Comparison of ENCODE assay signal across 31 cellular contexts in genomic region chr19:8681345-8682021, GRCh38. TPM values are rescaled to one million over a fixed set of nuclear protein-coding genes. Genes with fewer than 3 reads are reported as not detected.
DNase-seq lines count a peak whose midpoint lies in the region; ATAC-seq, FAIRE-seq and TF ChIP-seq lines count a peak whose summit lies in the region.
"Had no signal": no experiment of that assay in that cellular context is flagged by ENCODE, and none has a peak within 500 bp of the region (broad histone marks: within the 10 kb centered on the region; RNA-seq: fewer than 3 reads in every experiment).

No MANE protein-coding gene starts in this region.

- TF ChIP-seq CTCF in NB4 (IDR thresholded peaks at IDR 0.05; ENCODE audit: low read depth, low read length) (no peak), HepG2 (CRISPR knock-in tag; IDR thresholded peaks at IDR 0.05) (no peak)

- no peak overlapping the region for H3K9ac ChIP-seq in HepG2 (ENCODE audit: insufficient read depth, low read depth, low read length)
- H3K9ac ChIP-seq: parathyroid adenoma had no signal

- H3K36me3 ChIP-seq in HepG2 (replicated peaks in 1 of 2; ENCODE audit: control insufficient read depth in 1 of 2, insufficient read depth in 2 of 2, low read length in 2 of 2) = no peaks in the 10 kb centered on the region
- H3K36me3 ChIP-seq: esophagus squamous epithelium, gastroesophageal sphincter, spleen, tibial artery had no signal

- no peak for TF ChIP-seq RAD21 in HepG2 (CRISPR knock-in tag; IDR thresholded peaks at IDR 0.05)

- H3K27me3 ChIP-seq in HepG2 (ENCODE audit: control insufficient read depth in 1 of 2, insufficient read depth in 2 of 2, low read length in 2 of 2) = no peaks in the 10 kb centered on the region

- no peak overlapping the region for H3K4me3 ChIP-seq in NB4 (ENCODE audit: low read depth, low read length)
- H3K4me3 ChIP-seq in HepG2 (replicated peaks in 1 of 3; ENCODE audit: insufficient read depth in 1 of 3, low read depth in 2 of 3, low read length in 3 of 3) = no peak overlapping the region
- H3K4me3 ChIP-seq: esophagus squamous epithelium, gastroesophageal sphincter, spleen, tibial artery had no signal

- no peak overlapping the region for H3K27ac ChIP-seq in HepG2 (ENCODE audit: extremely low read length, insufficient read depth, low read length)
- H3K27ac ChIP-seq: 22Rv1, esophagus squamous epithelium, gastroesophageal sphincter, parathyroid adenoma, spleen, tibial artery had no signal

- WGBS in HepG2 (ENCODE audit: low lambda C conversion rate) = 44% methylated on average over 1 of the region's 1 CpG

- TF ChIP-seq EP300 in HepG2 (IDR thresholded peaks at IDR 0.05; ENCODE audit: low read depth in 2 of 2, low read length in 2 of 2) (no peak), HepG2 (CRISPR knock-in tag; IDR thresholded peaks at IDR 0.05; ENCODE audit: borderline replicate concordance) (no peak)

- CTCF ChIA-PET in HepG2 (lab: Yijun Ruan, JAX; ENCODE audit: low intra/inter-chr PET ratio, low total read pairs) = no interaction called here

- no peaks in the 10 kb centered on the region for H3K4me1 ChIP-seq in HepG2 (ENCODE audit: insufficient read depth, low read length)
- H3K4me1 ChIP-seq: esophagus squamous epithelium, gastroesophageal sphincter, parathyroid adenoma, spleen, tibial artery had no signal

- peaks cover 7% of the 10 kb centered on the region; the same call in 1 of the 2 replicates for H3K9me3 ChIP-seq in HepG2 (ENCODE audit: low read length)
- H3K9me3 ChIP-seq: esophagus squamous epithelium, tibial artery had no signal

- TF ChIP-seq POLR2A in NB4 (IDR thresholded peaks at IDR 0.05; ENCODE audit: extremely low read depth, insufficient read length) (no peak), HepG2 (IDR thresholded peaks at IDR 0.05; ENCODE audit: insufficient read depth in 1 of 2, low read depth in 2 of 2, low read length in 2 of 2) (no peak)

- no peak for FAIRE-seq in HepG2 (lab: Jason Lieb, UNC)
- FAIRE-seq: islet of Langerhans had no signal

- no peak for ATAC-seq in HepG2
- ATAC-seq: activated CD4-positive, CD25-positive, alpha-beta regulatory T cell treated with anti-CD3 and anti-CD28 coated beads, Interleukin-2, amount 50 U/mL, for 24 hours; activated T-cell treated with anti-CD3 and anti-CD28 coated beads, Interleukin-2, amount 50 U/mL, for 4 hours; gastroesophageal sphincter; right cardiac atrium had no signal

- H3K4me2 ChIP-seq in HepG2 (ENCODE audit: low read depth, low read length) = no peak overlapping the region

- DNase-seq in NK-92 treated with Interleukin-12 subunit alpha and Interleukin-12 subunit beta, amount 100 ng/mL, for 24 hours (lab: John Stamatoyannopoulos, UW) = peak; percentile 55
- no peak for DNase-seq in NK-92 (lab: John Stamatoyannopoulos, UW; ENCODE audit: unreplicated experiment)
- peak; percentile 60 for DNase-seq in CD1c-positive myeloid dendritic cell (ENCODE audit: extremely low spot score)
- peak; percentile 86 for DNase-seq in NB4 (ENCODE audit: low read depth)
- no peak for DNase-seq in HepG2 (ENCODE audit: low spot score)
- DNase-seq in hepatic stellate cell (ENCODE audit: low spot score) = no peak
- no peak for DNase-seq in stimulated activated CD4-positive, alpha-beta T cell treated with anti-CD3 and anti-CD28 coated beads, Interleukin-4, amount 100 ng/mL, for 24 hours
- no peak for DNase-seq in stimulated activated CD4-positive, alpha-beta T cell treated with anti-CD3 and anti-CD28 coated beads, Interleukin-15, amount 100 ng/mL, for 24 hours
- DNase-seq: activated naive CD4-positive, alpha-beta T cell; activated T-cell treated with anti-CD3 and anti-CD28 coated beads, Interleukin-2, amount 50 U/mL, for 4 hours; DMS79; endodermal cell; esophagus squamous epithelium; HFFc6; hypothalamus; MM.1S; NCI-H2171 treated with DMSO at 0.1 percent for 48 hours; NCI-H524; right cardiac atrium; spleen; tibial artery had no signal

- no TSS peak for BruUV-seq in HepG2 (replicated peaks; lab: Mats Ljungman, UMichigan)

- POLR2A ChIA-PET in HepG2 (lab: Yijun Ruan, JAX) = no interaction called here

- intact Hi-C loops in HepG2 (cut with micrococcal nuclease; ENCODE audit: unreplicated experiment) = no loop called here

- H4K20me1 ChIP-seq in HepG2 (ENCODE audit: insufficient read depth, low read length) = no peaks in the 10 kb centered on the region

- H3K79me2 ChIP-seq in HepG2 (ENCODE audit: insufficient read depth, low read length) = no peaks in the 10 kb centered on the region
- H3K79me2 ChIP-seq: parathyroid adenoma had no signal

- no peak overlapping the region for H2AFZ ChIP-seq in HepG2 (ENCODE audit: low read length)
- H2AFZ ChIP-seq: parathyroid adenoma had no signal

- in situ Hi-C loops in HepG2 (cut with HindIII; ENCODE audit: extremely low pct_ligation_motif_present, low pct_unique_long_range_greater_than_20kb) = no loop called here

RNA-seq across cellular contexts. Expression of gene ACTL9, which starts 17.1 kb away (rescaled TPM):
- total RNA-seq in HepG2 (2016; rRNA removed; fragmentation: Illumina TruSeq; extraction: Trizol) = not detected in 2 replicates
- total RNA-seq in HepG2 (2016; cell fraction: cytosol; rRNA removed; fragmentation: Illumina TruSeq; extraction: Trizol; ENCODE audit: low read depth) = not detected in 2 replicates
- total RNA-seq in HepG2 (2016; cell fraction: insoluble cytoplasmic fraction; rRNA removed; fragmentation: Illumina TruSeq; extraction: Trizol) = not detected in 2 replicates
- total RNA-seq in HepG2 (2016; cell fraction: membrane; rRNA removed; fragmentation: Illumina TruSeq; extraction: Trizol) = not detected in 2 replicates
- not detected in 2 replicates for total RNA-seq in HepG2 (2016; cell fraction: nucleus; rRNA removed; fragmentation: Illumina TruSeq; extraction: Trizol)
- not detected in 2 replicates for polyA plus RNA-seq in HepG2 (2011; rRNA removed)
- not detected in 2 replicates for polyA plus RNA-seq in HepG2 (2011; cell fraction: cytosol; rRNA removed)
- not detected in 2 replicates for polyA plus RNA-seq in HepG2 (2011; cell fraction: nucleus; rRNA removed)
- polyA plus RNA-seq in HepG2 (2012) = not detected in 2 replicates
- not detected in 2 replicates for polyA plus RNA-seq in HepG2 (2016; cell fraction: cytosol; fragmentation: Illumina TruSeq; extraction: Trizol; ENCODE audit: low read depth)
- not detected in 2 replicates for polyA plus RNA-seq in HepG2 (2016; cell fraction: insoluble cytoplasmic fraction; fragmentation: Illumina TruSeq; extraction: Trizol; ENCODE audit: low read depth)
- polyA plus RNA-seq in HepG2 (2016; cell fraction: membrane; fragmentation: Illumina TruSeq; extraction: Trizol; ENCODE audit: low read depth) = not detected in 2 replicates
- polyA plus RNA-seq in HepG2 (2016; cell fraction: nucleus; fragmentation: Illumina TruSeq; extraction: Trizol; ENCODE audit: insufficient read depth, low read depth) = not detected in 2 replicates
- not detected in 2 replicates for polyA minus RNA-seq in HepG2 (2011; rRNA and poly(A)+ RNA removed; ENCODE audit: low replicate concordance)
- not detected in 2 replicates for polyA minus RNA-seq in HepG2 (2011; cell fraction: cytosol; rRNA and poly(A)+ RNA removed)
- not detected in 2 replicates for polyA minus RNA-seq in HepG2 (2011; cell fraction: nucleus; rRNA and poly(A)+ RNA removed)
- total RNA-seq: activated CD8-positive, alpha-beta memory T cell treated with anti-CD3 and anti-CD28 coated beads for 36 hours; activated T-cell treated with anti-CD3 and anti-CD28 coated beads, Interleukin-2, amount 50 U/mL, for 4 hours; bronchial epithelial cell; endodermal cell; esophagus squamous epithelium; gastroesophageal sphincter; HFFc6; liver; mononuclear cell; right cardiac atrium; spleen had no signal
- polyA plus RNA-seq: liver, neural cell, right cardiac atrium, spleen had no signal

RNA-seq across cellular contexts. Expression of gene OR2Z1, which starts 40.0 kb away (rescaled TPM):
- not detected in 2 replicates for total RNA-seq in HepG2 (2016; rRNA removed; fragmentation: Illumina TruSeq; extraction: Trizol)
- total RNA-seq in HepG2 (2016; cell fraction: cytosol; rRNA removed; fragmentation: Illumina TruSeq; extraction: Trizol; ENCODE audit: low read depth) = not detected in 2 replicates
- total RNA-seq in HepG2 (2016; cell fraction: insoluble cytoplasmic fraction; rRNA removed; fragmentation: Illumina TruSeq; extraction: Trizol) = not detected in 2 replicates
- total RNA-seq in HepG2 (2016; cell fraction: membrane; rRNA removed; fragmentation: Illumina TruSeq; extraction: Trizol) = not detected in 2 replicates
- total RNA-seq in HepG2 (2016; cell fraction: nucleus; rRNA removed; fragmentation: Illumina TruSeq; extraction: Trizol) = not detected in 2 replicates
- not detected in 2 replicates for polyA plus RNA-seq in HepG2 (2011; rRNA removed)
- polyA plus RNA-seq in HepG2 (2011; cell fraction: cytosol; rRNA removed) = not detected in 2 replicates
- not detected in 2 replicates for polyA plus RNA-seq in HepG2 (2011; cell fraction: nucleus; rRNA removed)
- polyA plus RNA-seq in HepG2 (2012) = not detected in 2 replicates
- polyA plus RNA-seq in HepG2 (2016; cell fraction: cytosol; fragmentation: Illumina TruSeq; extraction: Trizol; ENCODE audit: low read depth) = not detected in 2 replicates
- polyA plus RNA-seq in HepG2 (2016; cell fraction: insoluble cytoplasmic fraction; fragmentation: Illumina TruSeq; extraction: Trizol; ENCODE audit: low read depth) = not detected in 2 replicates
- polyA plus RNA-seq in HepG2 (2016; cell fraction: membrane; fragmentation: Illumina TruSeq; extraction: Trizol; ENCODE audit: low read depth) = not detected in 2 replicates
- not detected in 2 replicates for polyA plus RNA-seq in HepG2 (2016; cell fraction: nucleus; fragmentation: Illumina TruSeq; extraction: Trizol; ENCODE audit: insufficient read depth, low read depth)
- not detected in 2 replicates for polyA minus RNA-seq in HepG2 (2011; rRNA and poly(A)+ RNA removed; ENCODE audit: low replicate concordance)
- not detected in 2 replicates for polyA minus RNA-seq in HepG2 (2011; cell fraction: cytosol; rRNA and poly(A)+ RNA removed)
- not detected in 2 replicates for polyA minus RNA-seq in HepG2 (2011; cell fraction: nucleus; rRNA and poly(A)+ RNA removed)
- total RNA-seq: activated CD8-positive, alpha-beta memory T cell treated with anti-CD3 and anti-CD28 coated beads for 36 hours; activated T-cell treated with anti-CD3 and anti-CD28 coated beads, Interleukin-2, amount 50 U/mL, for 4 hours; bronchial epithelial cell; endodermal cell; esophagus squamous epithelium; gastroesophageal sphincter; HFFc6; liver; mononuclear cell; right cardiac atrium; spleen had no signal
- polyA plus RNA-seq: liver, neural cell, right cardiac atrium, spleen had no signal

RNA-seq across cellular contexts. Expression of gene NFILZ, which starts 51.0 kb away (rescaled TPM):
- not detected in 2 replicates for total RNA-seq in HepG2 (2016; rRNA removed; fragmentation: Illumina TruSeq; extraction: Trizol)
- total RNA-seq in HepG2 (2016; cell fraction: cytosol; rRNA removed; fragmentation: Illumina TruSeq; extraction: Trizol; ENCODE audit: low read depth) = not detected in 2 replicates
- not detected in 2 replicates for total RNA-seq in HepG2 (2016; cell fraction: insoluble cytoplasmic fraction; rRNA removed; fragmentation: Illumina TruSeq; extraction: Trizol)
- total RNA-seq in HepG2 (2016; cell fraction: membrane; rRNA removed; fragmentation: Illumina TruSeq; extraction: Trizol) = not detected in 2 replicates
- total RNA-seq in HepG2 (2016; cell fraction: nucleus; rRNA removed; fragmentation: Illumina TruSeq; extraction: Trizol) = not detected in 2 replicates
- not detected in 2 replicates for polyA plus RNA-seq in HepG2 (2011; rRNA removed)
- not detected in 2 replicates for polyA plus RNA-seq in HepG2 (2011; cell fraction: cytosol; rRNA removed)
- polyA plus RNA-seq in HepG2 (2011; cell fraction: nucleus; rRNA removed) = not detected in 2 replicates
- polyA plus RNA-seq in HepG2 (2012) = not detected in 2 replicates
- not detected in 2 replicates for polyA plus RNA-seq in HepG2 (2016; cell fraction: cytosol; fragmentation: Illumina TruSeq; extraction: Trizol; ENCODE audit: low read depth)
- polyA plus RNA-seq in HepG2 (2016; cell fraction: insoluble cytoplasmic fraction; fragmentation: Illumina TruSeq; extraction: Trizol; ENCODE audit: low read depth) = not detected in 2 replicates
- polyA plus RNA-seq in HepG2 (2016; cell fraction: membrane; fragmentation: Illumina TruSeq; extraction: Trizol; ENCODE audit: low read depth) = not detected in 2 replicates
- not detected in 2 replicates for polyA plus RNA-seq in HepG2 (2016; cell fraction: nucleus; fragmentation: Illumina TruSeq; extraction: Trizol; ENCODE audit: insufficient read depth, low read depth)
- not detected in 2 replicates for polyA minus RNA-seq in HepG2 (2011; rRNA and poly(A)+ RNA removed; ENCODE audit: low replicate concordance)
- polyA minus RNA-seq in HepG2 (2011; cell fraction: cytosol; rRNA and poly(A)+ RNA removed) = not detected in 2 replicates
- polyA minus RNA-seq in HepG2 (2011; cell fraction: nucleus; rRNA and poly(A)+ RNA removed) = not detected in 2 replicates
- total RNA-seq: activated CD8-positive, alpha-beta memory T cell treated with anti-CD3 and anti-CD28 coated beads for 36 hours; activated T-cell treated with anti-CD3 and anti-CD28 coated beads, Interleukin-2, amount 50 U/mL, for 4 hours; bronchial epithelial cell; endodermal cell; esophagus squamous epithelium; gastroesophageal sphincter; HFFc6; liver; mononuclear cell; right cardiac atrium; spleen had no signal
- polyA plus RNA-seq: liver, neural cell, right cardiac atrium, spleen had no signal

Comparison
In these comparisons a context has a peak if more than half of its experiments do, and no peak if none do; other contexts are left out.
1. DNase-seq: peak in NK-92 treated with Interleukin-12 subunit alpha and Interleukin-12 subunit beta, amount 100 ng/mL, for 24 hours (single experiment), CD1c-positive myeloid dendritic cell (single experiment) and NB4 (single experiment); none in NK-92 (single experiment), HepG2 (single experiment), hepatic stellate cell (single experiment), stimulated activated CD4-positive, alpha-beta T cell treated with anti-CD3 and anti-CD28 coated beads, Interleukin-4, amount 100 ng/mL, for 24 hours (single experiment) and stimulated activated CD4-positive, alpha-beta T cell treated with anti-CD3 and anti-CD28 coated beads, Interleukin-15, amount 100 ng/mL, for 24 hours (single experiment).